Comparison of ENCODE assay signal across 27 cellular contexts in genomic region chr2:63494100-63494499, GRCh38.
A peak's percentile ranks its signal among the peaks of the same experiment; 100 is the strongest.
DNase-seq lines count a peak whose midpoint lies in the region; ATAC-seq, FAIRE-seq and TF ChIP-seq lines count a peak whose summit lies in the region.
"Had no signal": no experiment of that assay in that cellular context is flagged by ENCODE, and none has a peak within 500 bp of the region (broad histone marks: within the 10 kb centered on the region; RNA-seq: fewer than 3 reads in every experiment).

No MANE protein-coding gene starts in this region.

- intact Hi-C loops in HepG2 (cut with micrococcal nuclease; ENCODE audit: unreplicated experiment) (no loop called here), right lobe of liver (cut with DNase I) (no loop called here), endothelial cell of umbilical vein (cut with micrococcal nuclease) (no loop called here), stomach (cut with DNase I; ENCODE audit: low total_unique reads) (no loop called here)

- TF ChIP-seq CTCF in HepG2 (CRISPR knock-in tag; IDR thresholded peaks at IDR 0.05), result no peak
- no peak for TF ChIP-seq CTCF in right lobe of liver (IDR thresholded peaks at IDR 0.05)
- no peak for TF ChIP-seq CTCF in HEK293 (tag by site-specific recombination; IDR thresholded peaks at IDR 0.05)
- TF ChIP-seq CTCF in endothelial cell of umbilical vein (IDR thresholded peaks at IDR 0.05; ENCODE audit: extremely low read depth in 1 of 2, insufficient read depth in 1 of 2, low read depth in 1 of 2, low read length in 2 of 2), result no peak
- TF ChIP-seq CTCF in stomach (IDR thresholded peaks at IDR 0.05), result no peak

- in situ Hi-C loops in HepG2 (cut with HindIII; ENCODE audit: extremely low pct_ligation_motif_present, low pct_unique_long_range_greater_than_20kb), result no loop called here

- H2AFZ ChIP-seq in HepG2 (ENCODE audit: low read length) (no peak overlapping the region), endothelial cell of umbilical vein (ENCODE audit: low read depth, low read length) (no peak overlapping the region)

- H3K4me2 ChIP-seq in HepG2 (ENCODE audit: low read depth, low read length) (no peak overlapping the region), endothelial cell of umbilical vein (ENCODE audit: insufficient read depth, low read length) (no peak overlapping the region)
- H3K4me2 ChIP-seq: BLaER1 had no signal

- no peaks in the 10 kb centered on the region for H3K4me1 ChIP-seq in HepG2 (ENCODE audit: insufficient read depth, low read length)
- H3K4me1 ChIP-seq in right lobe of liver, result no peaks in the 10 kb centered on the region
- no peaks in the 10 kb centered on the region for H3K4me1 ChIP-seq in HEK293 (ENCODE audit: control insufficient read depth, insufficient read depth, low read length)
- no peaks in the 10 kb centered on the region for H3K4me1 ChIP-seq in endothelial cell of umbilical vein (ENCODE audit: control insufficient read depth, extremely low read depth, insufficient read depth, low read length)
- H3K4me1 ChIP-seq in stomach, result no peaks in the 10 kb centered on the region
- H3K4me1 ChIP-seq: BE2C had no signal

- WGBS in HepG2 (ENCODE audit: low lambda C conversion rate), result 79% methylated on average over 7 of the region's 7 CpGs
- 87% methylated on average over 7 of the region's 7 CpGs for WGBS in right lobe of liver (ENCODE audit: insufficient coverage, low coverage, low lambda C conversion rate, missing lambda C conversion rate)
- 86 to 91% (median 89%) methylated on average over 7 of the region's 7 CpGs for WGBS in stomach, 5 donors

- no peak for TF ChIP-seq POLR2A in HepG2 (IDR thresholded peaks at IDR 0.05; ENCODE audit: insufficient read depth in 1 of 2, low read depth in 2 of 2, low read length in 2 of 2)
- no peak for TF ChIP-seq POLR2A in right lobe of liver (IDR thresholded peaks at IDR 0.05)
- no peak for TF ChIP-seq POLR2A in endothelial cell of umbilical vein (IDR thresholded peaks at IDR 0.05; ENCODE audit: low read depth, low read length)
- no peak for TF ChIP-seq POLR2A in stomach (IDR thresholded peaks at IDR 0.05)

- H3K27me3 ChIP-seq in HepG2 (ENCODE audit: control insufficient read depth in 1 of 2, insufficient read depth in 2 of 2, low read length in 2 of 2), result no peaks in the 10 kb centered on the region
- H3K27me3 ChIP-seq in right lobe of liver, result no peaks in the 10 kb centered on the region
- no peaks in the 10 kb centered on the region for H3K27me3 ChIP-seq in endothelial cell of umbilical vein (ENCODE audit: control insufficient read depth in 2 of 2, insufficient read depth in 2 of 2, low read length in 2 of 2)
- no peaks in the 10 kb centered on the region for H3K27me3 ChIP-seq in stomach
- H3K27me3 ChIP-seq: BE2C, BLaER1 had no signal

- no peak for ATAC-seq in HepG2
- ATAC-seq in right lobe of liver, result no peak
- no peak for ATAC-seq in GM19463 (IDR thresholded peaks at IDR 0.05; ENCODE audit: unreplicated experiment)
- ATAC-seq: GM12878 had no signal

- POLR2A ChIA-PET in HepG2 (lab: Yijun Ruan, JAX), result no interaction called here
- POLR2A ChIA-PET in HEK293 (lab: Yijun Ruan, JAX), result no interaction called here
- POLR2A ChIA-PET in endothelial cell of umbilical vein (lab: Charles Lee), result interaction anchor here (0.8 kb wide), 1 partner anchor 28 kb away, joined by 3 read pairs; no protein-coding TSS in a partner anchor

- BruUV-seq in HepG2 (replicated peaks; lab: Mats Ljungman, UMichigan), result no TSS peak
- no TSS peak for BruUV-seq in endothelial cell of umbilical vein (replicated peaks; lab: Mats Ljungman, UMichigan)

- H3K9me1 ChIP-seq in endothelial cell of umbilical vein (replicated peaks; ENCODE audit: control insufficient read depth, extremely low read depth, insufficient read depth, low read length), result no peaks in the 10 kb centered on the region

- H3K27ac ChIP-seq in HepG2 (ENCODE audit: extremely low read length, insufficient read depth, low read length), result no peak overlapping the region
- H3K27ac ChIP-seq in right lobe of liver, result no peak overlapping the region
- H3K27ac ChIP-seq in HEK293 (ENCODE audit: extremely low read depth, low read depth, low read length), result no peak overlapping the region
- H3K27ac ChIP-seq in endothelial cell of umbilical vein (ENCODE audit: insufficient read depth, low read depth, low read length), result no peak overlapping the region
- H3K27ac ChIP-seq in stomach, result no peak overlapping the region
- H3K27ac ChIP-seq: BLaER1 had no signal

- TF ChIP-seq EP300 in HepG2 (IDR thresholded peaks at IDR 0.05; ENCODE audit: low read depth in 2 of 2, low read length in 2 of 2) (no peak), HepG2 (CRISPR knock-in tag; IDR thresholded peaks at IDR 0.05; ENCODE audit: borderline replicate concordance) (no peak), stomach (IDR thresholded peaks at IDR 0.05) (no peak)

- no peaks in the 10 kb centered on the region for H3K36me3 ChIP-seq in HepG2 (replicated peaks in 1 of 2; ENCODE audit: control insufficient read depth in 1 of 2, insufficient read depth in 2 of 2, low read length in 2 of 2)
- H3K36me3 ChIP-seq in right lobe of liver, result no peaks in the 10 kb centered on the region
- H3K36me3 ChIP-seq in HEK293 (ENCODE audit: control insufficient read depth in 2 of 2, insufficient read depth in 1 of 2, low read length in 2 of 2), result no peaks in the 10 kb centered on the region
- no peaks in the 10 kb centered on the region for H3K36me3 ChIP-seq in endothelial cell of umbilical vein (ENCODE audit: control insufficient read depth in 2 of 2, extremely low read depth in 1 of 2, insufficient read depth in 2 of 2, low read length in 2 of 2)
- H3K36me3 ChIP-seq in stomach, result peaks cover 0 to 4% (median 0%) of the 10 kb centered on the region in 4 donors
- H3K36me3 ChIP-seq: BE2C, BLaER1 had no signal

- H3K9ac ChIP-seq in HepG2 (ENCODE audit: insufficient read depth, low read depth, low read length), result no peak overlapping the region
- H3K9ac ChIP-seq in endothelial cell of umbilical vein (replicated peaks; ENCODE audit: extremely low read depth, insufficient read depth, low read length), result no peak overlapping the region
- H3K9ac ChIP-seq: BLaER1 had no signal

- no peak for DNase-seq in HepG2 (ENCODE audit: low spot score)
- DNase-seq in right lobe of liver, result no peak
- DNase-seq in endothelial cell of umbilical vein (ENCODE audit: low read depth, low spot score), result no peak
- DNase-seq in urothelium cell line (ENCODE audit: low spot score), result no peak
- no peak for DNase-seq in stomach
- DNase-seq in activated naive CD4-positive, alpha-beta T cell treated with Interleukin-2 at 50 U/mL for 16 hours, result no peak
- DNase-seq: 8988T; ACHN; BE2C; C1 segment of cervical spinal cord; CD4-positive, alpha-beta memory T cell; CD4-positive, CD25-positive, alpha-beta regulatory T cell; CD8-positive, alpha-beta memory T cell; COR-L47; DMS 273 treated with DMSO at 0.1 percent for 48 hours; DMS153; DMS53; DMS79; DND-41; EL; GDM1 had no signal

- dilution Hi-C loops in endothelial cell of umbilical vein (cut with MboI; ENCODE audit: extremely low pct_ligation_motif_present, low sequenced_read_pairs), result no loop called here

- no peaks in the 10 kb centered on the region for H4K20me1 ChIP-seq in HepG2 (ENCODE audit: insufficient read depth, low read length)
- H4K20me1 ChIP-seq in endothelial cell of umbilical vein (replicated peaks; ENCODE audit: control insufficient read depth, extremely low read depth, insufficient read depth, low read length), result no peaks in the 10 kb centered on the region
- H4K20me1 ChIP-seq: BLaER1 had no signal

- no peak for FAIRE-seq in HepG2 (lab: Jason Lieb, UNC)
- peak; percentile 35 for FAIRE-seq in endothelial cell of umbilical vein (lab: Jason Lieb, UNC)
- peak; percentile 27 for FAIRE-seq in urothelium cell line (lab: Jason Lieb, UNC)
- FAIRE-seq: GM12878, GM12892, GM18507 had no signal

- no peaks in the 10 kb centered on the region for H3K79me2 ChIP-seq in HepG2 (ENCODE audit: insufficient read depth, low read length)
- H3K79me2 ChIP-seq in endothelial cell of umbilical vein (ENCODE audit: control insufficient read depth, insufficient read depth, low read length), result no peaks in the 10 kb centered on the region

- CTCF ChIA-PET in HepG2 (lab: Yijun Ruan, JAX; ENCODE audit: low intra/inter-chr PET ratio, low total read pairs) (no interaction called here), HEK293 (lab: Yijun Ruan, JAX) (no interaction called here), endothelial cell of umbilical vein (lab: Charles Lee) (interaction anchor here (0.7 kb wide), 1 partner anchor 1293 kb away, joined by 3 read pairs; no protein-coding TSS in a partner anchor)

- TF ChIP-seq RAD21 in HepG2 (CRISPR knock-in tag; IDR thresholded peaks at IDR 0.05), result no peak

- H3K9me3 ChIP-seq in HepG2 (ENCODE audit: low read length) (no peaks in the 10 kb centered on the region), right lobe of liver (no peaks in the 10 kb centered on the region), HEK293 (ENCODE audit: control insufficient read depth, insufficient read depth, low read depth, low read length) (no peaks in the 10 kb centered on the region), endothelial cell of umbilical vein (replicated peaks; ENCODE audit: control insufficient read depth, insufficient read depth, low read length) (no peaks in the 10 kb centered on the region), stomach (no peaks in the 10 kb centered on the region)
- H3K9me3 ChIP-seq: BE2C, BLaER1 had no signal

- no peak overlapping the region for H3K4me3 ChIP-seq in HepG2 (replicated peaks in 1 of 3; ENCODE audit: insufficient read depth in 1 of 3, low read depth in 2 of 3, low read length in 3 of 3)
- no peak overlapping the region for H3K4me3 ChIP-seq in right lobe of liver
- H3K4me3 ChIP-seq in HEK293 (ENCODE audit: low read depth, low read length), result no peak overlapping the region
- H3K4me3 ChIP-seq in endothelial cell of umbilical vein (replicated peaks in 1 of 3; ENCODE audit: insufficient read depth in 1 of 3, low read depth in 1 of 3, low read length in 3 of 3), result no peak overlapping the region
- no peak overlapping the region for H3K4me3 ChIP-seq in stomach
- H3K4me3 ChIP-seq: BLaER1, GM12878 had no signal

TF ChIP-seq in HepG2, 621 proteins besides CTCF, POLR2A, EP300 and RAD21:
- no peak for TF ChIP-seq DNMT1 (CRISPR knock-in tag; IDR thresholded peaks at IDR 0.05)
- TF ChIP-seq CREB1 (IDR thresholded peaks at IDR 0.05), result peak; percentile 88
- no peak for TF ChIP-seq CREB1 (CRISPR knock-in tag; IDR thresholded peaks at IDR 0.05)

TF ChIP-seq in HEK293, 187 proteins besides CTCF, POLR2A, EP300 and RAD21 (continues in another document):
- TF ChIP-seq RBAK (tag by site-specific recombination; IDR thresholded peaks at IDR 0.05), result no peak

TF ChIP-seq in endothelial cell of umbilical vein, 7 proteins besides CTCF, POLR2A, EP300 and RAD21 (continues in another document):
- TF ChIP-seq JUN (IDR thresholded peaks at IDR 0.05; ENCODE audit: borderline replicate concordance, insufficient read depth, insufficient read length, low read depth), result no peak
- no peak for TF ChIP-seq GATA2 (IDR thresholded peaks at IDR 0.05; ENCODE audit: insufficient read depth, insufficient read length, low read depth, low read length)
- TF ChIP-seq MYC (IDR thresholded peaks at IDR 0.05; ENCODE audit: low read depth, low read length), result no peak
- TF ChIP-seq POLR2AphosphoS5 (IDR thresholded peaks at IDR 0.05; ENCODE audit: insufficient read depth, low read depth, low read length), result no peak

Comparison
In these comparisons a context has a peak if more than half of its experiments do, and no peak if none do; other contexts are left out.
1. Of the 63 proteins assayed by ChIP-seq in both HepG2 and HEK293: peak only in HepG2: none; only in HEK293: ZNF513; in both: none; in neither: 62.